Comparison of ENCODE assay signal across 1 cellular context in genomic region chr4:7736436-7737267, GRCh38.
TF ChIP-seq lines count a peak whose summit lies in the region.

No MANE protein-coding gene starts in this region.

TF ChIP-seq in K562, 482 proteins besides CTCF, POLR2A, EP300 and RAD21 (continued from another document):
- no peak for TF ChIP-seq CHD7 (IDR thresholded peaks at IDR 0.05; ENCODE audit: low read depth, low read length)
- TF ChIP-seq POLR2B (IDR thresholded peaks at IDR 0.05; ENCODE audit: low read depth, partially characterized antibody) = no peak
- peak; percentile 74 for TF ChIP-seq ZFP36 (IDR thresholded peaks at IDR 0.05; ENCODE audit: low read depth, low read length, partially characterized antibody)
TF ChIP-seq in K562: peak in this region for 1.
